33 cellular contexts compared by ENCODE assay signal in the genomic region with DNA sequence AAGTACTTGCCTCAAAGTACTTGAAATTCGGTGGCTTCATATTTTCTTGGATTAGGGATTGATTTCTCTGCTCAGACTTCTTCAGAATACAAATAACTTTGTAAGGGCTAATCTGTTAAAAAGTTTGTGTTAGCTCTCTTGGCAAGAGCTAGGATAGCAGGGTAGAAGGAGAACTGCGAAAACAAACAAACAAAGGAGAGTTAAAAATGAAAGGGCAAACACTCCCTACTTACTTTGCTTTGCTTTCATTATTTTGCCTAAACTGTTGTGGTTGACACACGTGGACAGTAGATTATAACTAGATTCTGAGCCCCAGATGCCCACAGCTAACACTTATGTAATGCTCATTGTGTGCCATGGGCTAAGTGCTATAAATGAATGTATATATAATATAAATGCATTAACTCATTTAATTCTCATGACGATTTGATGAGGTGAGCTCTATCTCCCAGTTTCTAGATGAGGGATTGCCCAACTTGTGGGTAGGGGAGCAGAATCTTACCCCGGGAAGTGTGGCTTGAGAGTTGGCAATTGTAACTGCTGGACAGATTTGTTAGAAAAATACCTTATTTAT. TPM values are rescaled to one million over a fixed set of nuclear protein-coding genes. Genes with fewer than 3 reads are reported as not detected.
"Had no signal": no experiment of that assay in that cellular context is flagged by ENCODE, and none has a peak within 500 bp of the region (broad histone marks: within the 10 kb centered on the region; RNA-seq: fewer than 3 reads in every experiment).

No MANE protein-coding gene starts in this region.

- H3K27ac Mint-ChIP-seq: activated B cell treated with CpG ODN at 0.5 μM for 24 hours; activated CD4-positive, alpha-beta memory T cell treated with anti-CD3 and anti-CD28 coated beads, Interleukin-2, amount 10 ng/mL, durations not matched to agents 7 days and 5 days; activated CD8-positive, alpha-beta memory T cell treated with anti-CD3 and anti-CD28 coated beads, Interleukin-2, amount 10 ng/mL, durations not matched to agents 7 days and 5 days; activated naive CD8-positive, alpha-beta T cell treated with anti-CD3 and anti-CD28 coated beads for 36 hours had no signal

- ATAC-seq: activated CD8-positive, alpha-beta memory T cell treated with anti-CD3 and anti-CD28 coated beads, Interleukin-2, amount 10 ng/mL, durations not matched to agents 7 days and 5 days had no signal

- H3K36me3 ChIP-seq: brain microvascular endothelial cell had no signal

- H3K4me1 Mint-ChIP-seq: activated B cell treated with CpG ODN at 0.5 μM for 24 hours; activated CD4-positive, alpha-beta memory T cell treated with anti-CD3 and anti-CD28 coated beads, Interleukin-2, amount 10 ng/mL, durations not matched to agents 7 days and 5 days; activated CD8-positive, alpha-beta memory T cell treated with anti-CD3 and anti-CD28 coated beads, Interleukin-2, amount 10 ng/mL, durations not matched to agents 7 days and 5 days; activated naive CD8-positive, alpha-beta T cell treated with anti-CD3 and anti-CD28 coated beads for 36 hours had no signal

- H3K4me3 Mint-ChIP-seq: activated B cell treated with CpG ODN at 0.5 μM for 24 hours; activated CD4-positive, alpha-beta memory T cell treated with anti-CD3 and anti-CD28 coated beads, Interleukin-2, amount 10 ng/mL, durations not matched to agents 7 days and 5 days; activated CD8-positive, alpha-beta memory T cell treated with anti-CD3 and anti-CD28 coated beads, Interleukin-2, amount 10 ng/mL, durations not matched to agents 7 days and 5 days; activated naive CD8-positive, alpha-beta T cell treated with anti-CD3 and anti-CD28 coated beads for 36 hours had no signal

- H3K36me3 Mint-ChIP-seq: activated CD8-positive, alpha-beta memory T cell treated with anti-CD3 and anti-CD28 coated beads, Interleukin-2, amount 10 ng/mL, durations not matched to agents 7 days and 5 days; activated naive CD8-positive, alpha-beta T cell treated with anti-CD3 and anti-CD28 coated beads for 36 hours had no signal

- DNase-seq: activated B cell treated with CpG ODN at 0.5 μM for 24 hours; activated CD4-positive, alpha-beta memory T cell treated with anti-CD3 and anti-CD28 coated beads, Interleukin-2, amount 10 ng/mL, durations not matched to agents 7 days and 5 days; activated CD4-positive, alpha-beta T cell treated with anti-CD3 and anti-CD28 coated beads for 4 hours; activated CD4-positive, CD25-positive, alpha-beta regulatory T cell treated with anti-CD3 and anti-CD28 coated beads, Interleukin-2, amount 50 U/mL, for 72 hours; activated CD8-positive, alpha-beta memory T cell treated with anti-CD3 and anti-CD28 coated beads for 24 hours; activated CD8-positive, alpha-beta memory T cell treated with anti-CD3 and anti-CD28 coated beads, Interleukin-2, amount 10 ng/mL, durations not matched to agents 7 days and 5 days; activated CD8-positive, alpha-beta memory T cell treated with anti-CD3 and anti-CD28 coated beads, Interleukin-2, amount 50 U/mL, for 48 hours; activated effector memory CD4-positive, alpha-beta T cell treated with Interleukin-2 at 50 U/mL for 16 hours; activated naive CD4-positive, alpha-beta T cell treated with anti-CD3 and anti-CD28 coated beads, Interleukin-2, amount 50 U/mL, for 16 hours; activated naive CD8-positive, alpha-beta T cell treated with anti-CD3 and anti-CD28 coated beads for 36 hours; activated T-cell treated with anti-CD3 and anti-CD28 coated beads, Interleukin-2, amount 50 U/mL, for 48 hours; amniotic stem cell; aorta; brain microvascular endothelial cell; central memory CD4-positive, alpha-beta T cell; Karpas-422; NCI-H1105; NCI-H1436; NCI-H1694; NCI-H1930; NCI-H2081 treated with DMSO at 0.1 percent for 48 hours; NCI-H2171; NCI-H510A; NCI-H526; NCI-H748 treated with DMSO at 0.1 percent for 48 hours; Right ventricle myocardium superior; SW 1271; T-helper 1 cell; T-helper 2 cell; T-helper 9 cell had no signal

- H3K9me3 Mint-ChIP-seq: activated B cell treated with CpG ODN at 0.5 μM for 24 hours; activated CD4-positive, alpha-beta memory T cell treated with anti-CD3 and anti-CD28 coated beads, Interleukin-2, amount 10 ng/mL, durations not matched to agents 7 days and 5 days; activated naive CD8-positive, alpha-beta T cell treated with anti-CD3 and anti-CD28 coated beads for 36 hours had no signal

- H3K27ac ChIP-seq: brain microvascular endothelial cell, VCaP had no signal

- H3K27me3 ChIP-seq: brain microvascular endothelial cell had no signal

- H3K27me3 Mint-ChIP-seq: activated CD4-positive, alpha-beta memory T cell treated with anti-CD3 and anti-CD28 coated beads, Interleukin-2, amount 10 ng/mL, durations not matched to agents 7 days and 5 days; activated CD8-positive, alpha-beta memory T cell treated with anti-CD3 and anti-CD28 coated beads, Interleukin-2, amount 10 ng/mL, durations not matched to agents 7 days and 5 days had no signal

RNA-seq across cellular contexts. Expression of a gene that starts 48.7 kb away (rescaled TPM):
- total RNA-seq: activated CD4-positive, alpha-beta memory T cell treated with anti-CD3 and anti-CD28 coated beads, Interleukin-2, amount 10 ng/mL, durations not matched to agents 7 days and 5 days; activated CD8-positive, alpha-beta memory T cell treated with anti-CD3 and anti-CD28 coated beads, Interleukin-2, amount 10 ng/mL, durations not matched to agents 7 days and 5 days; activated naive CD8-positive, alpha-beta T cell treated with anti-CD3 and anti-CD28 coated beads for 36 hours; MCF 10A; OCI-LY7 had no signal
- polyA plus RNA-seq: aorta had no signal
